In the genomic region with DNA sequence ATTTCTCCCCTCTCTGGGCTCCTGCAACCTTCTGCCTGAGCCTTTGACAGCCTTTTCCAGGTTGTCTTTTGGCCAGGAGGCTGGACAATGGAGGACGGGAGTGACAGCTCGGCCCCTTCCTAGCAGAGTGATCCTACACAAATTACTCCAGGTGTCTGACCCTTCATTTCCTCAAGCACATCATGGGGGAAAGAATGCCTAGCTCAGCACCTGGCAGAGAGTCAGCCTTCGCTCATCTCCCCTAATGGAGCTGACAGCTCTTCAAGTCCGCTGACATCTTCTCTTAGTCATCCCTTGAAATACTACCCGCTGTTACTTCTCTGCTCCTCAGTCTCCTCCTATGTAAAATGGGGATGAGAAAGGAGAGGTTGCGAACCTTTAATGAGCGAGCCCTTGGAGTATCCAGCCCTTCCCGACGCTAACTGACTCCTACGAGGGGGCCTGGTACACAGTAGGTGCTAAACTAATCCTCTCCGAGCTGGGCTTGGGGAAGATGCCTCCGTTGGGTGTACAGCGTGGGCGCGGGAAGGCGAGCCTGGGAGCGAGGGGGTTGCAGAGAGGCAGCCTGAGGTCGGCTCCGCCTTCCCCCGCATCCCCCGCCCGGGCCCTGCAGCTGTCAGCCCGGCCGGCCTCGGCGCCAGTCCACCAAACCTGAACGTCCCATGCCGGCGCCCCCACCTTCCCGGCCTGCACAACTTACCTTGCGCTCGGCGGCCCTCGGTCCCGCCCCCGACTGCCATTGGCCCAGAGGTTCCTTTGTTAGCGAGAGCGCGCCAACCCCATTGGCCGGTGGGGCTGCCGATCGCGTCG, we compare ENCODE assay signal across 8 cellular contexts. TPM values are rescaled to one million over a fixed set of nuclear protein-coding genes. Genes with fewer than 3 reads are reported as not detected.
DNase-seq lines count a peak whose midpoint lies in the region; ATAC-seq lines count a peak whose summit lies in the region.

No MANE protein-coding gene starts in this region.

- ATAC-seq in HG03432 (IDR thresholded peaks at IDR 0.05; ENCODE audit: unreplicated experiment), result peak; percentile 94

- DNase-seq in AML-193 (lab: John Stamatoyannopoulos, UW) (peak; percentile 46 to 65), GM19238 (ENCODE audit: insufficient read length, low spot score) (peak; percentile 98), NCI-H446 treated with DMSO at 0.1 percent for 48 hours (lab: John Stamatoyannopoulos, UW) (peak; percentile 95), cerebellum (ENCODE audit: low spot score) (peak; percentile 99), kidney glomerular epithelial cell (lab: John Stamatoyannopoulos, UW) (peak; percentile 93)
- DNase-seq in activated CD4-positive, alpha-beta T cell treated with anti-CD3 and anti-CD28 coated beads for 1 hour, result peak; percentile 94
- DNase-seq in stimulated activated CD4-positive, alpha-beta T cell treated with anti-CD3 and anti-CD28 coated beads, Interleukin-15, amount 100 ng/mL, for 24 hours, result peak; percentile 99

RNA-seq across cellular contexts. Expression of a gene that starts 0.5 kb away (rescaled TPM):
- total RNA-seq in cerebellum, result 185 TPM

Comparison
In these comparisons a context has a peak if more than half of its experiments do, and no peak if none do; other contexts are left out.
1. Peak in every context shown above with its lines: DNase-seq and ATAC-seq.